ENCODE assay signal across 25 cellular contexts in genomic region chr9:79526149-79526672, GRCh38.
"Had no signal": no experiment of that assay in that cellular context is flagged by ENCODE, and none has a peak within 500 bp of the region (broad histone marks: within the 10 kb centered on the region; RNA-seq: fewer than 3 reads in every experiment).

No MANE protein-coding gene starts in this region.

- H3K9me3 ChIP-seq: ovary, right lobe of liver, uterus had no signal

- ATAC-seq: esophagus mucosa; heart left ventricle; naive thymus-derived CD4-positive, alpha-beta T cell; right lobe of liver; stimulated activated naive CD8-positive, alpha-beta T cell treated with anti-CD3 and anti-CD28 coated beads, Interleukin-15, amount 100 ng/mL, for 72 hours; WTC11 had no signal

- H3K4me1 ChIP-seq: breast epithelium, heart left ventricle, right lobe of liver, uterus had no signal

- H3K36me3 ChIP-seq: breast epithelium, heart left ventricle, ovary, right lobe of liver, uterus had no signal

- H3K27me3 ChIP-seq: breast epithelium, heart left ventricle, ovary, right lobe of liver, uterus had no signal

- H3K27ac ChIP-seq: breast epithelium, heart left ventricle, ovary, right lobe of liver, skin epidermis, uterus had no signal

- H3K4me3 ChIP-seq: breast epithelium, heart left ventricle, ovary, right lobe of liver, skin epidermis, uterus had no signal

- DNase-seq: activated CD4-positive, alpha-beta memory T cell treated with anti-CD3 and anti-CD28 coated beads, Interleukin-2, amount 10 ng/mL, durations not matched to agents 7 days and 5 days; activated CD4-positive, alpha-beta T cell treated with anti-CD3 and anti-CD28 coated beads for 1 hour; activated CD4-positive, alpha-beta T cell treated with anti-CD3 and anti-CD28 coated beads, Interleukin-2, amount 10 ng/mL, durations not matched to agents 7 days and 5 days; activated CD8-positive, alpha-beta memory T cell treated with anti-CD3 and anti-CD28 coated beads, Interleukin-2, amount 50 U/mL, for 48 hours; activated gamma-delta T cell treated with Interleukin-2 at 50 U/mL for 16 hours; activated naive CD4-positive, alpha-beta T cell treated with anti-CD3 and anti-CD28 coated beads, Interleukin-2, amount 50 U/mL, for 16 hours; activated T-cell treated with anti-CD3 and anti-CD28 coated beads, Interleukin-2, amount 50 U/mL, for 24 hours; amygdala; endodermal cell; foreskin fibroblast; heart left ventricle; midbrain; naive thymus-derived CD4-positive, alpha-beta T cell; ovary; right lobe of liver; stimulated activated CD4-positive, alpha-beta T cell treated with anti-CD3 and anti-CD28 coated beads, Interleukin-12 subunit alpha, Interleukin-12 subunit beta, amount 100 ng/mL, for 4 hours; stimulated activated CD4-positive, alpha-beta T cell treated with anti-CD3 and anti-CD28 coated beads, Interleukin-4, amount 100 ng/mL, for 1 hour; stimulated activated naive CD8-positive, alpha-beta T cell treated with anti-CD3 and anti-CD28 coated beads, Interleukin-15, amount 100 ng/mL, for 72 hours; substantia nigra; T-helper 9 cell; uterus had no signal
